Comparison of ENCODE assay signal across 9 cellular contexts in genomic region chr2:219551412-219551811, GRCh38. TPM values are rescaled to one million over a fixed set of nuclear protein-coding genes. Genes with fewer than 3 reads are reported as not detected.
DNase-seq lines count a peak whose midpoint lies in the region; ATAC-seq and TF ChIP-seq lines count a peak whose summit lies in the region.
"Had no signal": no experiment of that assay in that cellular context is flagged by ENCODE, and none has a peak within 500 bp of the region (broad histone marks: within the 10 kb centered on the region; RNA-seq: fewer than 3 reads in every experiment).

No MANE protein-coding gene starts in this region.

- no peaks in the 10 kb centered on the region for H3F3A ChIP-seq in GM23248 (ENCODE audit: insufficient read depth)

- no peaks in the 10 kb centered on the region for H3K9me2 ChIP-seq in GM23248 (ENCODE audit: insufficient read depth)

- H3K27me3 Mint-ChIP-seq in activated T-cell treated with anti-CD3 and anti-CD28 coated beads, Interleukin-2, amount 50 U/mL, for 24 hours: peaks cover 59% of the 10 kb centered on the region

- no peak overlapping the region for H3K9ac ChIP-seq in GM23248

- no peaks in the 10 kb centered on the region for H3K36me3 ChIP-seq in GM23248 (ENCODE audit: low read depth)
- peaks cover 11% of the 10 kb centered on the region for H3K36me3 ChIP-seq in left ventricle myocardium inferior

- no peak for TF ChIP-seq CTCF in fibroblast of the aortic adventitia (IDR thresholded peaks at IDR 0.05; ENCODE audit: insufficient read depth, low read length)
- TF ChIP-seq CTCF in left ventricle myocardium inferior (IDR thresholded peaks at IDR 0.05; ENCODE audit: borderline replicate concordance): no peak

- intact Hi-C loops in sciatic nerve (cut with DNase I): no loop called here
- intact Hi-C loops in left ventricle myocardium inferior (cut with micrococcal nuclease): no loop called here

- H3K4me1 Mint-ChIP-seq in activated T-cell treated with anti-CD3 and anti-CD28 coated beads, Interleukin-2, amount 50 U/mL, for 24 hours (ENCODE audit: low read depth): peaks cover 10% of the 10 kb centered on the region

- peaks cover 4% of the 10 kb centered on the region; the same call in 1 of the 2 replicates for H3K4me1 ChIP-seq in GM23248 (ENCODE audit: insufficient read depth)
- peaks cover 21% of the 10 kb centered on the region for H3K4me1 ChIP-seq in left ventricle myocardium inferior

- no peaks in the 10 kb centered on the region for H3K36me3 Mint-ChIP-seq in activated T-cell treated with anti-CD3 and anti-CD28 coated beads, Interleukin-2, amount 50 U/mL, for 24 hours (ENCODE audit: low read depth)

- H3K4me3 Mint-ChIP-seq in activated T-cell treated with anti-CD3 and anti-CD28 coated beads, Interleukin-2, amount 50 U/mL, for 24 hours: no peak overlapping the region

- no peaks in the 10 kb centered on the region for H4K20me1 ChIP-seq in GM23248 (ENCODE audit: insufficient read depth)

- no peaks in the 10 kb centered on the region for H3K79me2 ChIP-seq in GM23248 (ENCODE audit: insufficient read depth)

- DNase-seq in GM23248 (peak; percentile 79), RPMI7951 (ENCODE audit: low read depth) (peak; percentile 67), fibroblast of the aortic adventitia (ENCODE audit: low read depth) (peak; percentile 35), sciatic nerve (ENCODE audit: low spot score) (peak; percentile 70), hippocampal formation (lab: John Stamatoyannopoulos, UW) (no peak), left ventricle myocardium inferior (no peak)
- no peak for DNase-seq in activated CD8-positive, alpha-beta memory T cell treated with anti-CD3 and anti-CD28 coated beads for 24 hours
- no peak for DNase-seq in activated T-cell treated with anti-CD3 and anti-CD28 coated beads, Interleukin-2, amount 50 U/mL, for 24 hours
- DNase-seq: activated B cell treated with CpG ODN at 0.5 μM for 24 hours had no signal

- peak overlapping the region; percentile 87 for H3K4me2 ChIP-seq in GM23248 (ENCODE audit: unreplicated experiment)

- H2AFZ ChIP-seq in GM23248: no peak overlapping the region

- no peaks in the 10 kb centered on the region for H3K9me3 Mint-ChIP-seq in activated T-cell treated with anti-CD3 and anti-CD28 coated beads, Interleukin-2, amount 50 U/mL, for 24 hours
- H3K9me3 Mint-ChIP-seq: activated B cell treated with CpG ODN at 0.5 μM for 24 hours had no signal

- no peak overlapping the region for H3K27ac Mint-ChIP-seq in activated T-cell treated with anti-CD3 and anti-CD28 coated beads, Interleukin-2, amount 50 U/mL, for 24 hours
- H3K27ac Mint-ChIP-seq: activated B cell treated with CpG ODN at 0.5 μM for 24 hours had no signal

- H3K27me3 ChIP-seq in GM23248 (replicated peaks; ENCODE audit: insufficient read depth) (no peaks in the 10 kb centered on the region), left ventricle myocardium inferior (ENCODE audit: low read depth) (peaks cover 53% of the 10 kb centered on the region)

- H3K27ac ChIP-seq in GM23248 (no peak overlapping the region), left ventricle myocardium inferior (replicated peaks) (no peak overlapping the region)

- peak; percentile 47 for ATAC-seq in sciatic nerve

- 7 to 9% methylated on average over 18 to 23 of the region's 23 CpGs for WGBS in GM23248 (ENCODE audit: low coverage in 1 of 2, low lambda C conversion rate in 2 of 2, missing lambda C conversion rate in 2 of 2), 2 experiments

- peak overlapping the region; percentile 76 for H3K4me3 ChIP-seq in GM23248
- peak overlapping the region; percentile 71 for H3K4me3 ChIP-seq in fibroblast of the aortic adventitia (ENCODE audit: low read depth, low read length)
- H3K4me3 ChIP-seq in left ventricle myocardium inferior: no peak overlapping the region

- in situ Hi-C loops in GM23248 (cut with MboI): no loop called here

- no peaks in the 10 kb centered on the region for H3K9me3 ChIP-seq in GM23248 (ENCODE audit: low read depth)
- H3K9me3 ChIP-seq in left ventricle myocardium inferior (replicated peaks): no peaks in the 10 kb centered on the region

RNA-seq across cellular contexts. Expression of gene TMEM198, which starts 7.6 kb away (rescaled TPM):
- total RNA-seq in GM23248 (2014; rRNA removed; shearing (Covaris generic)): 5.8 and 6.2 TPM in 2 replicates
- 1.7 and 2.2 TPM in 2 replicates for polyA plus RNA-seq in GM23248 (2016; fragmentation: Nextera tagmentation; extraction: Ambion mirVana)
- 2.3 and 2.6 TPM in 2 replicates for total RNA-seq in RPMI7951 (2014; rRNA removed; shearing (Covaris generic))
- 1.1 and 2.8 TPM in 2 replicates for total RNA-seq in fibroblast of the aortic adventitia (ENCODE audit: low replicate concordance)
- total RNA-seq in sciatic nerve: 2.1 TPM
- 2.5 TPM for total RNA-seq in left ventricle myocardium inferior

RNA-seq across cellular contexts. Expression of gene CHPF, which starts 7.8 kb away (rescaled TPM):
- 526 and 533 TPM in 2 replicates for total RNA-seq in GM23248 (2014; rRNA removed; shearing (Covaris generic))
- 174 and 179 TPM in 2 replicates for polyA plus RNA-seq in GM23248 (2016; fragmentation: Nextera tagmentation; extraction: Ambion mirVana)
- 73.7 and 98.6 TPM in 2 replicates for total RNA-seq in RPMI7951 (2014; rRNA removed; shearing (Covaris generic))
- total RNA-seq in fibroblast of the aortic adventitia (ENCODE audit: low replicate concordance): 62.4 and 271 TPM in 2 replicates
- 33.4 TPM for total RNA-seq in sciatic nerve
- 104 TPM for total RNA-seq in left ventricle myocardium inferior

RNA-seq across cellular contexts. Expression of gene OBSL1, which starts 19.9 kb away (rescaled TPM):
- total RNA-seq in GM23248 (2014; rRNA removed; shearing (Covaris generic)): 68.7 and 84.9 TPM in 2 replicates
- polyA plus RNA-seq in GM23248 (2016; fragmentation: Nextera tagmentation; extraction: Ambion mirVana): 12.8 and 13.8 TPM in 2 replicates
- 41.5 and 42.8 TPM in 2 replicates for total RNA-seq in RPMI7951 (2014; rRNA removed; shearing (Covaris generic))
- total RNA-seq in fibroblast of the aortic adventitia (ENCODE audit: low replicate concordance) (39.2 and 90.4 TPM in 2 replicates), sciatic nerve (85.2 TPM), left ventricle myocardium inferior (208 TPM)
- total RNA-seq: activated B cell treated with CpG ODN at 0.5 μM for 24 hours had no signal

RNA-seq across cellular contexts. Expression of gene INHA, which starts 20.7 kb away (rescaled TPM):
- total RNA-seq in GM23248 (2014; rRNA removed; shearing (Covaris generic)): 0.11 TPM in 1 of 2 replicates, not detected in the other
- 0.19 and 0.36 TPM in 2 replicates for polyA plus RNA-seq in GM23248 (2016; fragmentation: Nextera tagmentation; extraction: Ambion mirVana)
- 0.10 and 0.12 TPM in 2 replicates for total RNA-seq in RPMI7951 (2014; rRNA removed; shearing (Covaris generic))
- total RNA-seq in fibroblast of the aortic adventitia (ENCODE audit: low replicate concordance) (0.18 and 2.0 TPM in 2 replicates), sciatic nerve (0.53 TPM), left ventricle myocardium inferior (2.4 TPM)
- total RNA-seq: activated B cell treated with CpG ODN at 0.5 μM for 24 hours had no signal

RNA-seq across cellular contexts. Expression of gene ASIC4, which starts 37.1 kb away (rescaled TPM):
- 0.13 and 0.43 TPM in 2 replicates for total RNA-seq in GM23248 (2014; rRNA removed; shearing (Covaris generic))
- polyA plus RNA-seq in GM23248 (2016; fragmentation: Nextera tagmentation; extraction: Ambion mirVana): not detected in 2 replicates
- total RNA-seq in RPMI7951 (2014; rRNA removed; shearing (Covaris generic)): 0.10 TPM in 1 of 2 replicates, not detected in the other
- total RNA-seq in fibroblast of the aortic adventitia (ENCODE audit: low replicate concordance) (not detected in 2 replicates), sciatic nerve (0.31 TPM), left ventricle myocardium inferior (not detected)
- total RNA-seq: activated B cell treated with CpG ODN at 0.5 μM for 24 hours had no signal

Comparison
In these comparisons a context has a peak if more than half of its experiments do, and no peak if none do; other contexts are left out.
1. DNase-seq: peak in GM23248 (single experiment), RPMI7951 (single experiment), fibroblast of the aortic adventitia (single experiment) and sciatic nerve (single experiment); none in hippocampal formation (0 of 2), activated CD8-positive, alpha-beta memory T cell treated with anti-CD3 and anti-CD28 coated beads for 24 hours (single experiment), left ventricle myocardium inferior (single experiment) and activated T-cell treated with anti-CD3 and anti-CD28 coated beads, Interleukin-2, amount 50 U/mL, for 24 hours (single experiment).